Comparison of ENCODE assay signal across 5 cellular contexts in the genomic region with DNA sequence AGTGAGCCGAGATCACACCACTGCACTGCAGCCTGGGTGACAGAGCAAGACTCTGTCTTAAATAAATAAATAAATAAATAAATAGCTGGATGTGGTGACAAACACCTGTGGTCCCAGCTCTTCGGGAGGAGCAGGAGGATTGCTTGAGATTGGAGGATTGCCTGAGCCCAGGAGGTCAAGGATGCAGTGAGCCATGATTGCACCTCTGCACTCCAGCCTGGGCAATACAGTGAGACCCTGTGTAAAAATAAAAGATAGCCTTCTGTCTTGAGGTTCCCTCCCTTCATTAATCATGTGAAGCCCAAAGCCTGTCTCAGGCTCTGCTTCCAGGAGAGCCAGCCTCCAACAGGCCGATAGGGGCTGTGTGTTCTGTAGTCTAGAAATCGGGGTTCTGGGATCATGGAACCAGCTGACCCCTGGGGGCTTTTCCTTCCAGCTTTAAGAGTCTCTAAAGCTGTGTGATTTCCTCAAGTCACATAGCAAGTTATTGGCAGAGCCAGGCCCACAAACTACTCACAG. TPM values are rescaled to one million over a fixed set of nuclear protein-coding genes. Genes with fewer than 3 reads are reported as not detected.
"Had no signal": no experiment of that assay in that cellular context is flagged by ENCODE, and none has a peak within 500 bp of the region (broad histone marks: within the 10 kb centered on the region; RNA-seq: fewer than 3 reads in every experiment).

No MANE protein-coding gene starts in this region.

- H3K9me3 Mint-ChIP-seq: IgD-negative memory B cell had no signal

- H3K4me1 ChIP-seq: HAP-1 had no signal

- H3K9me3 ChIP-seq: HAP-1 had no signal

- H3K4me3 ChIP-seq: GM23248, HAP-1 had no signal

- ATAC-seq: HCT116 had no signal

- H3K27ac ChIP-seq: GM23248 had no signal

- H3K36me3 Mint-ChIP-seq: IgD-negative memory B cell had no signal

- DNase-seq: GM23248, KG1 had no signal

- H3K36me3 ChIP-seq: HAP-1 had no signal

- H3K27me3 Mint-ChIP-seq: IgD-negative memory B cell had no signal

- H3K9ac ChIP-seq: GM23248 had no signal

- H3K27ac Mint-ChIP-seq: IgD-negative memory B cell had no signal

- H2AFZ ChIP-seq: GM23248 had no signal

- H3K4me1 Mint-ChIP-seq: IgD-negative memory B cell had no signal

RNA-seq across cellular contexts. Expression of gene IL34, which starts 34.5 kb away (rescaled TPM):
- total RNA-seq: GM23248 had no signal
- polyA plus RNA-seq: GM23248, IgD-negative memory B cell had no signal
